28 cellular contexts compared by ENCODE assay signal in genomic region chr5:58439094-58439644, GRCh38. TPM values are rescaled to one million over a fixed set of nuclear protein-coding genes. Genes with fewer than 3 reads are reported as not detected.
"Had no signal": no experiment of that assay in that cellular context is flagged by ENCODE, and none has a peak within 500 bp of the region (broad histone marks: within the 10 kb centered on the region; RNA-seq: fewer than 3 reads in every experiment).

No MANE protein-coding gene starts in this region.

- H3K27ac Mint-ChIP-seq: activated CD4-positive, alpha-beta memory T cell treated with anti-CD3 and anti-CD28 coated beads for 36 hours; activated naive CD4-positive, alpha-beta T cell treated with anti-CD3 and anti-CD28 coated beads, Interleukin-2, amount 10 ng/mL, durations not matched to agents 7 days and 5 days; activated T-helper 1 cell treated with anti-CD3 and anti-CD28 coated beads, Interleukin-12 subunit alpha, Interleukin-12 subunit beta, Interleukin-2, Interleukin-4 antibody, amounts not matched to agents 30 ng/mL and 10 ng/mL and 1 ng/mL, durations not matched to agents 14 hours and 24 hours and 36 hours; naive thymus-derived CD4-positive, alpha-beta T cell; stimulated activated naive B cell treated with anti-CD40 and anti-IgM and Interleukin-4, amounts not matched to agents 10 μg/mL and 1 μg/mL and 100 μg/mL, for 72 hours had no signal

- DNase-seq: activated CD4-positive, alpha-beta memory T cell treated with anti-CD3 and anti-CD28 coated beads for 36 hours; activated CD4-positive, alpha-beta T cell treated with anti-CD3 and anti-CD28 coated beads for 48 hours; activated CD8-positive, alpha-beta memory T cell treated with anti-CD3 and anti-CD28 coated beads, Interleukin-2, amount 50 U/mL, for 4 hours; activated gamma-delta T cell; activated naive CD4-positive, alpha-beta T cell treated with anti-CD3 and anti-CD28 coated beads, Interleukin-2, amount 10 ng/mL, durations not matched to agents 7 days and 5 days; activated T-cell treated with anti-CD3 and anti-CD28 coated beads, Interleukin-2, amount 50 U/mL, for 1 hour; amygdala; dermis blood vessel endothelial cell; effector CD4-positive, alpha-beta T cell; esophagus squamous epithelium; foreskin melanocyte; left ventricle myocardium inferior; naive thymus-derived CD4-positive, alpha-beta T cell; occipital lobe; posterior cingulate gyrus; right lobe of liver; stimulated activated CD4-positive, alpha-beta T cell treated with anti-CD3 and anti-CD28 coated beads, Interleukin-1b, Interleukin-23, amount 100 ng/mL, for 48 hours; stimulated activated CD4-positive, alpha-beta T cell treated with anti-CD3 and anti-CD28 coated beads, Interleukin-4, amount 100 ng/mL, for 4 hours; stimulated activated naive B cell treated with anti-CD40 and anti-IgM and Interleukin-4, amounts not matched to agents 10 μg/mL and 1 μg/mL and 100 μg/mL, for 72 hours; stomach; thyroid gland; upper lobe of left lung had no signal

- H3K4me1 Mint-ChIP-seq: activated naive CD4-positive, alpha-beta T cell treated with anti-CD3 and anti-CD28 coated beads, Interleukin-2, amount 10 ng/mL, durations not matched to agents 7 days and 5 days had no signal

- H3K9me3 Mint-ChIP-seq: activated CD4-positive, alpha-beta memory T cell treated with anti-CD3 and anti-CD28 coated beads for 36 hours; activated naive CD4-positive, alpha-beta T cell treated with anti-CD3 and anti-CD28 coated beads, Interleukin-2, amount 10 ng/mL, durations not matched to agents 7 days and 5 days; activated T-helper 1 cell treated with anti-CD3 and anti-CD28 coated beads, Interleukin-12 subunit alpha, Interleukin-12 subunit beta, Interleukin-2, Interleukin-4 antibody, amounts not matched to agents 30 ng/mL and 10 ng/mL and 1 ng/mL, durations not matched to agents 14 hours and 24 hours and 36 hours had no signal

- H3K36me3 Mint-ChIP-seq: activated CD4-positive, alpha-beta memory T cell treated with anti-CD3 and anti-CD28 coated beads for 36 hours; activated naive CD4-positive, alpha-beta T cell treated with anti-CD3 and anti-CD28 coated beads, Interleukin-2, amount 10 ng/mL, durations not matched to agents 7 days and 5 days; naive thymus-derived CD4-positive, alpha-beta T cell; stimulated activated naive B cell treated with anti-CD40 and anti-IgM and Interleukin-4, amounts not matched to agents 10 μg/mL and 1 μg/mL and 100 μg/mL, for 72 hours had no signal

- H3K4me3 Mint-ChIP-seq: activated CD4-positive, alpha-beta memory T cell treated with anti-CD3 and anti-CD28 coated beads for 36 hours; activated naive CD4-positive, alpha-beta T cell treated with anti-CD3 and anti-CD28 coated beads, Interleukin-2, amount 10 ng/mL, durations not matched to agents 7 days and 5 days; activated T-helper 1 cell treated with anti-CD3 and anti-CD28 coated beads, Interleukin-12 subunit alpha, Interleukin-12 subunit beta, Interleukin-2, Interleukin-4 antibody, amounts not matched to agents 30 ng/mL and 10 ng/mL and 1 ng/mL, durations not matched to agents 14 hours and 24 hours and 36 hours; naive thymus-derived CD4-positive, alpha-beta T cell; neural crest cell; stimulated activated naive B cell treated with anti-CD40 and anti-IgM and Interleukin-4, amounts not matched to agents 10 μg/mL and 1 μg/mL and 100 μg/mL, for 72 hours had no signal

- H3K27me3 Mint-ChIP-seq: stimulated activated naive B cell treated with anti-CD40 and anti-IgM and Interleukin-4, amounts not matched to agents 10 μg/mL and 1 μg/mL and 100 μg/mL, for 72 hours had no signal

RNA-seq across cellular contexts. Expression of gene GAPT, which starts 52.1 kb away (rescaled TPM):
- total RNA-seq: activated CD4-positive, alpha-beta memory T cell treated with anti-CD3 and anti-CD28 coated beads for 36 hours; activated CD8-positive, alpha-beta memory T cell treated with anti-CD3 and anti-CD28 coated beads for 36 hours; activated T-helper 1 cell treated with anti-CD3 and anti-CD28 coated beads, Interleukin-12 subunit alpha, Interleukin-12 subunit beta, Interleukin-2, Interleukin-4 antibody, amounts not matched to agents 30 ng/mL and 10 ng/mL and 1 ng/mL, durations not matched to agents 14 hours and 24 hours and 36 hours; dermis blood vessel endothelial cell; glomerular endothelial cell; neural crest cell; T-helper 1 cell treated with Interleukin-12 subunit alpha and Interleukin-12 subunit beta and Interleukin-4 antibody, amounts not matched to agents 30 ng/mL and 1 ng/mL, for 36 hours; vagina had no signal
